38 cellular contexts compared by ENCODE assay signal in the genomic region with DNA sequence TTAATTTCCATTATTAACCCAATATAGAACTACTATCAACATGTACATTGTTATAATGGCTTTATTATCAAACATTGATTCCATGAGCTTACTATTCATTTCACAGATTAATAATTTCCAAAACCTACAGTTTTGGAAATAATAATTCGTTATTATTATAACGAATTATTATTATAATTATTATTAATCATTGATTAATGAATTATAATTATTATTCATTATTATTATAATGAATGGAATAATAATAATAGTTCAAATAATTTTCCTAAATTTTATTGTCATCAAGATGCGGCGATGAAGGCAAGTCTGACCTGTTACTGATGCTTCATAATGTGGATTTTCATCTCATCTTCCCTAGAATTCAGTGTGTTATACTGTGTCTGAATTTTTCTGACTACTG. TPM values are rescaled to one million over a fixed set of nuclear protein-coding genes. Genes with fewer than 3 reads are reported as not detected.
"Had no signal": no experiment of that assay in that cellular context is flagged by ENCODE, and none has a peak within 500 bp of the region (broad histone marks: within the 10 kb centered on the region; RNA-seq: fewer than 3 reads in every experiment).

No MANE protein-coding gene starts in this region.

- H3K9me3 Mint-ChIP-seq: activated CD4-positive, alpha-beta T cell treated with anti-CD3 and anti-CD28 coated beads, Interleukin-2, amount 10 ng/mL, durations not matched to agents 24 days and 14 days; activated naive CD4-positive, alpha-beta T cell treated with anti-CD3 and anti-CD28 coated beads, Interleukin-2, amount 10 ng/mL, durations not matched to agents 7 days and 5 days; activated naive CD4-positive, alpha-beta T cell treated with anti-CD3 and anti-CD28 coated beads, Interleukin-2, amount 50 U/mL, for 24 hours; activated naive CD8-positive, alpha-beta T cell treated with anti-CD3 and anti-CD28 coated beads, Interleukin-2, amount 10 ng/mL, durations not matched to agents 7 days and 5 days; activated T-helper 2 cell treated with anti-CD3 and anti-CD28 coated beads, Interferon-gamma antibody, Interleukin-2, Interleukin-4, amounts not matched to agents 10 μg/mL and 5 μg/mL and 100 μg/mL, durations not matched to agents 14 hours and 24 hours and 36 hours; central memory CD8-positive, alpha-beta T cell; T-helper 1 cell treated with Interleukin-12 subunit alpha and Interleukin-12 subunit beta and Interleukin-4 antibody, amounts not matched to agents 30 μg/mL and 1 μg/mL, for 36 hours; T-helper 2 cell treated with Interferon-gamma antibody and Interleukin-4, amounts not matched to agents 5 μg/mL and 100 μg/mL, for 36 hours had no signal

- H3K27me3 Mint-ChIP-seq: activated B cell treated with CpG ODN at 0.5 μM for 24 hours; activated CD4-positive, alpha-beta memory T cell treated with anti-CD3 and anti-CD28 coated beads, Interleukin-2, amount 10 ng/mL, durations not matched to agents 7 days and 5 days; activated CD4-positive, alpha-beta T cell treated with anti-CD3 and anti-CD28 coated beads, Interleukin-2, amount 10 ng/mL, durations not matched to agents 24 days and 14 days; activated CD8-positive, alpha-beta memory T cell treated with anti-CD3 and anti-CD28 coated beads, Interleukin-2, amount 10 ng/mL, durations not matched to agents 7 days and 5 days; activated naive CD4-positive, alpha-beta T cell treated with anti-CD3 and anti-CD28 coated beads, Interleukin-2, amount 10 ng/mL, durations not matched to agents 7 days and 5 days; activated naive CD4-positive, alpha-beta T cell treated with anti-CD3 and anti-CD28 coated beads, Interleukin-2, amount 50 U/mL, for 24 hours; activated naive CD8-positive, alpha-beta T cell; activated naive CD8-positive, alpha-beta T cell treated with anti-CD3 and anti-CD28 coated beads, Interleukin-2, amount 10 ng/mL, durations not matched to agents 7 days and 5 days; activated naive CD8-positive, alpha-beta T cell treated with anti-CD3 and anti-CD28 coated beads, Interleukin-2, amount 50 U/mL, for 24 hours; activated T-cell treated with anti-CD3 and anti-CD28 coated beads, Interleukin-2, amount 50 U/mL, for 24 hours; central memory CD8-positive, alpha-beta T cell had no signal

- H3K36me3 ChIP-seq: cardiac muscle cell, WERI-Rb-1 had no signal

- H3K4me1 ChIP-seq: ascending aorta had no signal

- FAIRE-seq: bronchial epithelial cell had no signal

- H3K27ac Mint-ChIP-seq: activated B cell treated with CpG ODN at 0.5 μM for 24 hours; activated CD4-positive, alpha-beta memory T cell treated with anti-CD3 and anti-CD28 coated beads, Interleukin-2, amount 10 ng/mL, durations not matched to agents 7 days and 5 days; activated CD4-positive, alpha-beta T cell treated with anti-CD3 and anti-CD28 coated beads, Interleukin-2, amount 10 ng/mL, durations not matched to agents 24 days and 14 days; activated CD8-positive, alpha-beta memory T cell treated with anti-CD3 and anti-CD28 coated beads, Interleukin-2, amount 10 ng/mL, durations not matched to agents 7 days and 5 days; activated CD8-positive, alpha-beta T cell treated with anti-CD3 and anti-CD28 coated beads, Interleukin-2, amount 10 ng/mL, durations not matched to agents 7 days and 5 days; activated naive CD4-positive, alpha-beta T cell treated with anti-CD3 and anti-CD28 coated beads, Interleukin-2, amount 10 ng/mL, durations not matched to agents 7 days and 5 days; activated naive CD4-positive, alpha-beta T cell treated with anti-CD3 and anti-CD28 coated beads, Interleukin-2, amount 50 U/mL, for 24 hours; activated naive CD8-positive, alpha-beta T cell; activated naive CD8-positive, alpha-beta T cell treated with anti-CD3 and anti-CD28 coated beads, Interleukin-2, amount 10 ng/mL, durations not matched to agents 7 days and 5 days; activated naive CD8-positive, alpha-beta T cell treated with anti-CD3 and anti-CD28 coated beads, Interleukin-2, amount 50 U/mL, for 24 hours; activated T-cell treated with anti-CD3 and anti-CD28 coated beads, Interleukin-2, amount 50 U/mL, for 24 hours; activated T-helper 2 cell treated with anti-CD3 and anti-CD28 coated beads, Interferon-gamma antibody, Interleukin-2, Interleukin-4, amounts not matched to agents 10 μg/mL and 5 μg/mL and 100 μg/mL, durations not matched to agents 14 hours and 24 hours and 36 hours; brain; T-helper 1 cell treated with Interleukin-12 subunit alpha and Interleukin-12 subunit beta and Interleukin-4 antibody, amounts not matched to agents 30 μg/mL and 1 μg/mL, for 36 hours; T-helper 2 cell treated with Interferon-gamma antibody and Interleukin-4, amounts not matched to agents 5 μg/mL and 100 μg/mL, for 36 hours had no signal

- ATAC-seq: activated CD8-positive, alpha-beta memory T cell treated with anti-CD3 and anti-CD28 coated beads, Interleukin-2, amount 10 ng/mL, durations not matched to agents 7 days and 5 days; activated CD8-positive, alpha-beta T cell treated with anti-CD3 and anti-CD28 coated beads, Interleukin-2, amount 10 ng/mL, durations not matched to agents 7 days and 5 days; activated naive CD8-positive, alpha-beta T cell treated with anti-CD3 and anti-CD28 coated beads, Interleukin-2, amount 50 U/mL, for 24 hours had no signal

- H3K36me3 Mint-ChIP-seq: activated CD8-positive, alpha-beta memory T cell treated with anti-CD3 and anti-CD28 coated beads, Interleukin-2, amount 10 ng/mL, durations not matched to agents 7 days and 5 days; activated naive CD4-positive, alpha-beta T cell treated with anti-CD3 and anti-CD28 coated beads, Interleukin-2, amount 10 ng/mL, durations not matched to agents 7 days and 5 days; activated naive CD8-positive, alpha-beta T cell treated with anti-CD3 and anti-CD28 coated beads, Interleukin-2, amount 10 ng/mL, durations not matched to agents 7 days and 5 days had no signal

- H3K9me3 ChIP-seq: ascending aorta had no signal

- H3K4me3 Mint-ChIP-seq: activated B cell treated with CpG ODN at 0.5 μM for 24 hours; activated CD4-positive, alpha-beta memory T cell treated with anti-CD3 and anti-CD28 coated beads, Interleukin-2, amount 10 ng/mL, durations not matched to agents 7 days and 5 days; activated CD4-positive, alpha-beta T cell treated with anti-CD3 and anti-CD28 coated beads, Interleukin-2, amount 10 ng/mL, durations not matched to agents 24 days and 14 days; activated CD8-positive, alpha-beta memory T cell treated with anti-CD3 and anti-CD28 coated beads, Interleukin-2, amount 10 ng/mL, durations not matched to agents 7 days and 5 days; activated CD8-positive, alpha-beta T cell treated with anti-CD3 and anti-CD28 coated beads, Interleukin-2, amount 10 ng/mL, durations not matched to agents 7 days and 5 days; activated naive CD4-positive, alpha-beta T cell treated with anti-CD3 and anti-CD28 coated beads, Interleukin-2, amount 10 ng/mL, durations not matched to agents 7 days and 5 days; activated naive CD4-positive, alpha-beta T cell treated with anti-CD3 and anti-CD28 coated beads, Interleukin-2, amount 50 U/mL, for 24 hours; activated naive CD8-positive, alpha-beta T cell; activated naive CD8-positive, alpha-beta T cell treated with anti-CD3 and anti-CD28 coated beads, Interleukin-2, amount 10 ng/mL, durations not matched to agents 7 days and 5 days; activated naive CD8-positive, alpha-beta T cell treated with anti-CD3 and anti-CD28 coated beads, Interleukin-2, amount 50 U/mL, for 24 hours; activated T-cell treated with anti-CD3 and anti-CD28 coated beads, Interleukin-2, amount 50 U/mL, for 24 hours; brain; central memory CD8-positive, alpha-beta T cell; T-helper 1 cell treated with Interleukin-12 subunit alpha and Interleukin-12 subunit beta and Interleukin-4 antibody, amounts not matched to agents 30 μg/mL and 1 μg/mL, for 36 hours; T-helper 2 cell treated with Interferon-gamma antibody and Interleukin-4, amounts not matched to agents 5 μg/mL and 100 μg/mL, for 36 hours had no signal

- H3K27ac ChIP-seq: ascending aorta, cardiac muscle cell, WERI-Rb-1 had no signal

- DNase-seq: activated B cell treated with CpG ODN at 0.5 μM for 24 hours; activated CD4-positive, alpha-beta memory T cell treated with anti-CD3 and anti-CD28 coated beads, Interleukin-2, amount 10 ng/mL, durations not matched to agents 7 days and 5 days; activated CD4-positive, alpha-beta T cell treated with anti-CD3 and anti-CD28 coated beads for 4 hours; activated CD4-positive, alpha-beta T cell treated with anti-CD3 and anti-CD28 coated beads, Interleukin-2, amount 10 ng/mL, durations not matched to agents 24 days and 14 days; activated CD4-positive, alpha-beta T cell treated with anti-CD3 and anti-CD28 coated beads, Interleukin-2, amount 50 U/mL, for 1 hour; activated CD4-positive, alpha-beta T cell treated with anti-CD3 and anti-CD28 coated beads, Interleukin-2, amount 50 U/mL, for 48 hours; activated CD4-positive, CD25-positive, alpha-beta regulatory T cell treated with anti-CD3 and anti-CD28 coated beads, Interleukin-2, amount 50 U/mL, for 72 hours; activated CD8-positive, alpha-beta memory T cell treated with anti-CD3 and anti-CD28 coated beads for 24 hours; activated CD8-positive, alpha-beta memory T cell treated with anti-CD3 and anti-CD28 coated beads, Interleukin-2, amount 10 ng/mL, durations not matched to agents 7 days and 5 days; activated CD8-positive, alpha-beta memory T cell treated with anti-CD3 and anti-CD28 coated beads, Interleukin-2, amount 50 U/mL, for 48 hours; activated CD8-positive, alpha-beta T cell treated with anti-CD3 and anti-CD28 coated beads, Interleukin-2, amount 10 ng/mL, durations not matched to agents 7 days and 5 days; activated effector memory CD4-positive, alpha-beta T cell treated with Interleukin-2 at 50 U/mL for 16 hours; activated gamma-delta T cell; activated naive CD4-positive, alpha-beta T cell treated with anti-CD3 and anti-CD28 coated beads, Interleukin-2, amount 10 ng/mL, durations not matched to agents 7 days and 5 days; activated naive CD4-positive, alpha-beta T cell treated with Interleukin-2 at 50 U/mL for 16 hours; activated naive CD8-positive, alpha-beta T cell treated with anti-CD3 and anti-CD28 coated beads, Interleukin-2, amount 10 ng/mL, durations not matched to agents 7 days and 5 days; activated naive CD8-positive, alpha-beta T cell treated with anti-CD3 and anti-CD28 coated beads, Interleukin-2, amount 50 U/mL, for 24 hours; activated T-cell treated with anti-CD3 and anti-CD28 coated beads, Interleukin-2, amount 50 U/mL, for 24 hours; activated T-cell treated with anti-CD3 and anti-CD28 coated beads, Interleukin-2, amount 50 U/mL, for 48 hours; amygdala; anterior cingulate cortex; caudate nucleus; cerebellar nuclear complex; T-helper 1 cell; T-helper 2 cell; T-helper 9 cell; WERI-Rb-1 had no signal

- H3K4me1 Mint-ChIP-seq: activated CD4-positive, alpha-beta memory T cell treated with anti-CD3 and anti-CD28 coated beads, Interleukin-2, amount 10 ng/mL, durations not matched to agents 7 days and 5 days; activated CD4-positive, alpha-beta T cell treated with anti-CD3 and anti-CD28 coated beads, Interleukin-2, amount 10 ng/mL, durations not matched to agents 24 days and 14 days; activated CD8-positive, alpha-beta memory T cell treated with anti-CD3 and anti-CD28 coated beads, Interleukin-2, amount 10 ng/mL, durations not matched to agents 7 days and 5 days; activated naive CD4-positive, alpha-beta T cell treated with anti-CD3 and anti-CD28 coated beads, Interleukin-2, amount 10 ng/mL, durations not matched to agents 7 days and 5 days; activated naive CD4-positive, alpha-beta T cell treated with anti-CD3 and anti-CD28 coated beads, Interleukin-2, amount 50 U/mL, for 24 hours; activated naive CD8-positive, alpha-beta T cell treated with anti-CD3 and anti-CD28 coated beads, Interleukin-2, amount 10 ng/mL, durations not matched to agents 7 days and 5 days; activated naive CD8-positive, alpha-beta T cell treated with anti-CD3 and anti-CD28 coated beads, Interleukin-2, amount 50 U/mL, for 24 hours; central memory CD8-positive, alpha-beta T cell had no signal

- H3K4me3 ChIP-seq: ascending aorta, cardiac muscle cell had no signal

RNA-seq across cellular contexts. Expression of a gene that starts 28.1 kb away (rescaled TPM):
- total RNA-seq: activated B cell treated with CpG ODN at 0.5 μM for 24 hours; activated CD4-positive, alpha-beta memory T cell treated with anti-CD3 and anti-CD28 coated beads, Interleukin-2, amount 10 ng/mL, durations not matched to agents 7 days and 5 days; activated CD4-positive, alpha-beta T cell treated with anti-CD3 and anti-CD28 coated beads, Interleukin-2, amount 10 ng/mL, durations not matched to agents 24 days and 14 days; activated CD8-positive, alpha-beta memory T cell treated with anti-CD3 and anti-CD28 coated beads, Interleukin-2, amount 10 ng/mL, durations not matched to agents 7 days and 5 days; activated CD8-positive, alpha-beta T cell treated with anti-CD3 and anti-CD28 coated beads, Interleukin-2, amount 10 ng/mL, durations not matched to agents 7 days and 5 days; activated naive CD8-positive, alpha-beta T cell treated with anti-CD3 and anti-CD28 coated beads, Interleukin-2, amount 10 ng/mL, durations not matched to agents 7 days and 5 days; activated T-helper 2 cell treated with anti-CD3 and anti-CD28 coated beads, Interferon-gamma antibody, Interleukin-2, Interleukin-4, amounts not matched to agents 10 μg/mL and 5 μg/mL and 100 μg/mL, durations not matched to agents 14 hours and 24 hours and 36 hours; bronchial epithelial cell; chondrocyte had no signal
